ENCODE assay signal across 26 cellular contexts in the genomic region with DNA sequence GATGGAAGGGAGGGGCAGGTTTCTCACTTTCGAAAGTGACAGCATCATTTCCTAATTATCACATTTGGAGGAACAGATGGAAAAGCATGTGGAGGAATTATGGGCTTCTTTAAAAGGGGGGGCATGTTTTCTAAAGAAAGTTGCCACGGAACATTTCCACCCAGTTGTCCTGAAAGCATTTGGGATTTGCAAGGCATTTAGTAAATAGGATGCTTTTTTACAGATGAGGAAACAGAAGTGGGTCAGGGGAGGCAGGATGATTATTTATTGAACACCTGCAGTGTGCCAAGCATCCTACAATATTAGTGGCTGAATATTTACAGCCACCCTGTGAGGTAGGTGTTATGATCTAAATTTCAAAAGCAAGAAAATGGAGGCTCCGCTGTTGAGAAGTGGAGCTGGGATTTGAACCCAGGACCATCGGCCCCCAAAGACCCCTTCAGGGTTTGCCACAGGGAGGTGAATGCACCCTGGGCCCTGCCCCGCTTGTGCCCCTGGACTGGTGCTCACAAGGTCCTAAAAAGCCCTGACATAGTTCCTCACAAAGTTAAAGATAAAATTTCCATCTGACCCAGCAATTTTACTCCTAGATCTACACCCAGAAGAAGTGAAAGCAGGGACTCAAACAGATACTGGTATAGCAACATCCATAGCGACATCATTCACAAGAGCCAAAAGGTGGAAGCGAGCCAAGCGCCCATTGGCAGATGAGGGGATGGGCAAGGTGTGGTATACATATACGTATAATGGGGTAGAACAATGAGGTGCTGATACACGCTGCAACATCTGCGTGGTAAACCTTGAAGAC.
"Had no signal": no experiment of that assay in that cellular context is flagged by ENCODE, and none has a peak within 500 bp of the region (broad histone marks: within the 10 kb centered on the region; RNA-seq: fewer than 3 reads in every experiment).

No MANE protein-coding gene starts in this region.

- H3K27me3 ChIP-seq: brain microvascular endothelial cell, colonic mucosa, esophagus squamous epithelium, gastroesophageal sphincter, heart right ventricle had no signal

- H3K4me3 ChIP-seq: colonic mucosa, esophagus squamous epithelium, gastroesophageal sphincter, heart right ventricle had no signal

- DNase-seq: activated B cell treated with CpG ODN at 0.5 μM for 24 hours; activated CD4-positive, alpha-beta T cell treated with anti-CD3 and anti-CD28 coated beads for 48 hours; activated CD4-positive, alpha-beta T cell treated with anti-CD3 and anti-CD28 coated beads, Interleukin-2, amount 50 U/mL, for 1 hour; activated CD4-positive, alpha-beta T cell treated with anti-CD3 and anti-CD28 coated beads, Interleukin-2, amount 50 U/mL, for 48 hours; activated CD8-positive, alpha-beta memory T cell treated with anti-CD3 and anti-CD28 coated beads for 24 hours; activated CD8-positive, alpha-beta T cell treated with anti-CD3 and anti-CD28 coated beads for 36 hours; activated effector memory CD4-positive, alpha-beta T cell treated with Interleukin-2 at 50 U/mL for 16 hours; activated gamma-delta T cell treated with Interleukin-2 at 50 U/mL for 16 hours; activated naive CD4-positive, alpha-beta T cell treated with anti-CD3 and anti-CD28 coated beads, Interleukin-2, amount 50 U/mL, for 16 hours; activated naive CD4-positive, alpha-beta T cell treated with Interleukin-2 at 50 U/mL for 16 hours; activated T-cell treated with anti-CD3 and anti-CD28 coated beads, Interleukin-2, amount 50 U/mL, for 4 hours; amniotic stem cell; anterior cingulate cortex; brain microvascular endothelial cell; colonic mucosa; effector CD8-positive, alpha-beta T cell; esophagus squamous epithelium; foreskin melanocyte; heart right ventricle; T-helper 17 cell; T1000; WERI-Rb-1 had no signal

- ATAC-seq: activated CD4-positive, CD25-positive, alpha-beta regulatory T cell treated with anti-CD3 and anti-CD28 coated beads, Interleukin-2, amount 50 U/mL, for 24 hours; activated CD8-positive, alpha-beta T cell treated with anti-CD3 and anti-CD28 coated beads for 36 hours; activated T-cell treated with anti-CD3 and anti-CD28 coated beads, Interleukin-2, amount 50 U/mL, for 4 hours; activated T-helper 17 cell treated with anti-CD3 and anti-CD28 coated beads, Interleukin-2, amount 50 U/mL, for 72 hours; gastroesophageal sphincter; heart right ventricle; T-helper 17 cell had no signal

- H3K27ac ChIP-seq: brain microvascular endothelial cell, colonic mucosa, epithelial cell of prostate, esophagus squamous epithelium, gastroesophageal sphincter, heart right ventricle, WERI-Rb-1 had no signal

- H3K4me1 ChIP-seq: colonic mucosa, gastroesophageal sphincter, heart right ventricle had no signal

- H3K9me3 ChIP-seq: colonic mucosa, esophagus squamous epithelium, heart right ventricle had no signal

- H3K36me3 ChIP-seq: brain microvascular endothelial cell, colonic mucosa, esophagus squamous epithelium, gastroesophageal sphincter, heart right ventricle, WERI-Rb-1 had no signal
